In the genomic region with DNA sequence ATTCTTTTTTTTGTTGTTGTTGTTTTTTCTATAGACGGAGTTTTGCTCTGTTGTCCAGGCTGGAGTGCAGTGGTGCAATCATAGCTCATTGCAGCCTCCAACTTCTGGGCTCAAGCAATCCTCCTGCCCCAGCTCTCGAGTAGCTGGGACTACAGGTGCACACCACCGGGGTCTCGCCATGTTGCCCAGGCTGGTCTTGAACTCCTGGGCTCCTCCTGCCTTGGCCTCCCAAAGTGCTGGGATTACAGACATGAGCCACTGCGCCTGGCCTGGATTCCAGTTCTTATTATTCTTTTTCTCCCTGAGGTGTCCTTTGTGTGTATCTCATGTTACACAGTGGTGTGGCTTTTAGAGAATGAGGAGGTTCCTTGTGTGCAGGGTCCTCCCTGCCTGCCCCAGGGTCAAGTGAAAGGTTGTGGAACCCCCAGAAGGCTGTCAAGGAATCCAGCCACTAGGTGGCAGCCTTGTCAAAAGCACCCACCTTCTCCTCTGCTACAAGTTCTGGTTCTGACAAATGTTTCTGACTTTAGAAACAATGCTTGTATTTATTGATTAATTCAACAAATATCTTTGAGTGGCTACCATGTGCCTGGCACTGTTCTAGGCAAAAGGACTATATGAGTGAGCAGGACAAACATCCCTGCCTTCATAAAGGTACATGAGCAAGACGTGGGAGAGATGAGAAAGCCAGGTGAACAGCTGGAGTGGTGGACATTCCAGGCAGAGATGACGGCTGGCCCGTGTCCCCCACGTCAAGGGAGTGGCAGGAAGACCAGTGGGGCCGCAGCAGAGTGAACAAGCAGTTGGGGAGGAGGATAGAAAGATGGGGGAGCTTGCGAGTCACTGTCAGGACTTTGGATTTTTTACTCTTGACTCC, we compare ENCODE assay signal across 8 cellular contexts.
A peak's percentile ranks its signal among the peaks of the same experiment; 100 is the strongest.
DNase-seq lines count a peak whose midpoint lies in the region; ATAC-seq lines count a peak whose summit lies in the region.

No MANE protein-coding gene starts in this region.

- 39% methylated on average over 11 of the region's 11 CpGs for WGBS in mesenchymal stem cell

- H3K14ac ChIP-seq in mesenchymal stem cell (ENCODE audit: low read length in 2 of 2): no peak overlapping the region

- H2AFZ ChIP-seq in mesenchymal stem cell (ENCODE audit: low read depth, low read length): peak overlapping the region; percentile 2

- peak; percentile 61 for ATAC-seq in Right ventricle myocardium inferior
- ATAC-seq in GM18517 (IDR thresholded peaks at IDR 0.05; ENCODE audit: unreplicated experiment): no peak

- H3K9ac ChIP-seq in mesenchymal stem cell (ENCODE audit: low read length): peak overlapping the region; percentile 20

- no peaks in the 10 kb centered on the region for H3K79me1 ChIP-seq in mesenchymal stem cell (replicated peaks; ENCODE audit: low read length, poor library complexity, severe bottlenecking)

- H4K8ac ChIP-seq in mesenchymal stem cell (ENCODE audit: low read length): no peak overlapping the region

- no peak overlapping the region for H3K23ac ChIP-seq in mesenchymal stem cell (ENCODE audit: low read length in 2 of 2)

- no peak overlapping the region for H3K4me3 ChIP-seq in mesenchymal stem cell (ENCODE audit: insufficient read depth in 1 of 2, low read depth in 1 of 2, low read length in 2 of 2)

- peaks cover 2% of the 10 kb centered on the region for H3K4me1 ChIP-seq in mesenchymal stem cell (ENCODE audit: control insufficient read depth, insufficient read depth, low read depth, low read length)

- H2BK5ac ChIP-seq in mesenchymal stem cell (ENCODE audit: low read depth, low read length, poor library complexity, severe bottlenecking): no peak overlapping the region

- no peak overlapping the region for H4K91ac ChIP-seq in mesenchymal stem cell (ENCODE audit: low read length)

- intact Hi-C loops in Right ventricle myocardium inferior (cut with DNase I) (loop anchor here (2.0 to 5.0 kb wide), 2 partner anchors 106 to 199 kb away; no protein-coding TSS in a partner anchor), cardiac septum (cut with DNase I) (loop anchor here (5.0 kb wide), 2 partner anchors 106 to 196 kb away; no protein-coding TSS in a partner anchor)

- no peak overlapping the region for H2BK15ac ChIP-seq in mesenchymal stem cell (ENCODE audit: low read depth, poor library complexity, severe bottlenecking)

- H2BK12ac ChIP-seq in mesenchymal stem cell (ENCODE audit: low read length in 2 of 2): peak overlapping the region in 1 of 2 experiments; percentile 88

- no peak overlapping the region for H2AK5ac ChIP-seq in mesenchymal stem cell (ENCODE audit: low read length, severe bottlenecking)

- peaks cover 0 to 4% of the 10 kb centered on the region in 2 experiments for H3K36me3 ChIP-seq in mesenchymal stem cell (ENCODE audit: control insufficient read depth in 1 of 2, insufficient read depth in 2 of 2, low read depth in 1 of 2, low read length in 2 of 2)

- peaks cover 5 to 18% of the 10 kb centered on the region in 2 experiments for H3K27me3 ChIP-seq in mesenchymal stem cell (ENCODE audit: control insufficient read depth in 1 of 2, insufficient read depth in 1 of 2, low read length in 2 of 2)

- no peak overlapping the region for H3K27ac ChIP-seq in mesenchymal stem cell (ENCODE audit: low read length, poor library complexity, severe bottlenecking)

- H3K4me2 ChIP-seq in mesenchymal stem cell (ENCODE audit: low read length, poor library complexity, severe bottlenecking): no peak overlapping the region

- no peak overlapping the region for H3K18ac ChIP-seq in mesenchymal stem cell (ENCODE audit: low read depth in 1 of 2, low read length in 2 of 2)

- H3K4ac ChIP-seq in mesenchymal stem cell (ENCODE audit: low read depth in 1 of 2, low read length in 2 of 2): no peak overlapping the region

- DNase-seq in Right ventricle myocardium inferior (ENCODE audit: missing footprints): no peak
- no peak for DNase-seq in cardiac septum (ENCODE audit: low spot score)
- DNase-seq in NCI-H69 (lab: John Stamatoyannopoulos, UW): peak; percentile 57
- peak; percentile 88 for DNase-seq in activated CD8-positive, alpha-beta memory T cell treated with anti-CD3 and anti-CD28 coated beads for 24 hours
- DNase-seq in effector CD8-positive, alpha-beta T cell (lab: John Stamatoyannopoulos, UW): peak; percentile 55
- DNase-seq in mesenchymal stem cell: peak; percentile 69
- DNase-seq in stimulated activated CD8-positive, alpha-beta memory T cell treated with anti-CD3 and anti-CD28 coated beads, Interleukin-15, amount 100 ng/mL, for 1 hour (ENCODE audit: low read depth): peak; percentile 49

- no peaks in the 10 kb centered on the region for H3K9me3 ChIP-seq in mesenchymal stem cell (ENCODE audit: control insufficient read depth, low read length)

- no peak overlapping the region for H2BK120ac ChIP-seq in mesenchymal stem cell (ENCODE audit: low read depth, low read length)

Comparison
In these comparisons a context has a peak if more than half of its experiments do, and no peak if none do; other contexts are left out.
1. DNase-seq: peak in NCI-H69 (single experiment), activated CD8-positive, alpha-beta memory T cell treated with anti-CD3 and anti-CD28 coated beads for 24 hours (single experiment), effector CD8-positive, alpha-beta T cell (single experiment), mesenchymal stem cell (single experiment) and stimulated activated CD8-positive, alpha-beta memory T cell treated with anti-CD3 and anti-CD28 coated beads, Interleukin-15, amount 100 ng/mL, for 1 hour (single experiment); none in Right ventricle myocardium inferior (single experiment) and cardiac septum (single experiment).